In the genomic region with DNA sequence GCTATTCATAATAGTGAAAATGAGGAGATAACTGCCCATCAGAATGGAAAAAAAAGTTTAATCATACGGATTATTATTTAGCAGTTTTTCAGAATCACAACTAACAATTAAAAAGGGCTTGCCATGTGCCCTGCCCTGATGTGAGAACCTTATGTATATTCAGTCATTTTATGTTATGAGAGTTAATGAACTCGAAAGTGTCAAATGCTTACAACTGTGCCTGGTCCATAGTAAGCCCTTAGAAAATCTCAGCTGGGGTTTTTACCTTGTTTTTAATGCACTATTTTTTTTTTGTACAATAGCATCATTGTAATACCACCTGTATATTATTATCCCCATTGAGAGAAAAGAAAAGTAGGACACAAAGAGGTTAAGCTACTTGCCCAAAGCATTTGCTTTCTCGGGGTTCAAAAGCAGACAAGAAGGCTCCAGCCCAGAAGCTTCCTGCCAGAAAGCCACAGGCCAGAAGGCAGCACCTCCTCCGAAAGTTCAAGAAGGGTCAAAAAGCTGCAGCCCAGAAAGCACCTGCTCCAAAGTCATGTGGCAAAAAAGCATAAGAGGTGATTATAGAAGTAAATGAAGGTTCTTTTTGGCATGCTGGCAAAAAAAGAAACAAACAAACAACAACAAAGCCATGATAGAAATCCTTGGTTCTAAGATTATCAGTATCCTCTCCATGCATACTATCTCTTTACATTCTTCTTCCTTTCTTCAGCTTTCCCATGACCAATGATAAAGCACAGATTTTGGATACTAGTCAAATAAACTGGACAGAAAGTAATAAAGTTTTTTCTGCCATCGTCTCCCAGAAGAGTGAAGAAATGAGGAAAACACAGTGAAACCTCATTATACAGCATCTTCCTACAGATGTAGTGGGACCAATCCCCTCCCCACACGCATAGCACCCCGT, we compare ENCODE assay signal across 9 cellular contexts. TPM values are rescaled to one million over a fixed set of nuclear protein-coding genes. Genes with fewer than 3 reads are reported as not detected.
DNase-seq lines count a peak whose midpoint lies in the region; ATAC-seq and TF ChIP-seq lines count a peak whose summit lies in the region.
"Had no signal": no experiment of that assay in that cellular context is flagged by ENCODE, and none has a peak within 500 bp of the region (broad histone marks: within the 10 kb centered on the region; RNA-seq: fewer than 3 reads in every experiment).

No MANE protein-coding gene starts in this region.

- no peak overlapping the region for H3K27ac ChIP-seq in PC-3 (ENCODE audit: low read length)

- H3K27me3 ChIP-seq in PC-3 (ENCODE audit: low read length), result no peaks in the 10 kb centered on the region

- no peak for TF ChIP-seq CTCF in PC-3 (conservative IDR thresholded peaks at IDR 0.05; ENCODE audit: low read depth, low read length)

- no peak overlapping the region for H3K4me3 ChIP-seq in PC-3 (ENCODE audit: low read length)

- H3K9me3 ChIP-seq in PC-3 (ENCODE audit: low read length), result peaks cover 2% of the 10 kb centered on the region; the same call in 1 of the 2 replicates

- H3K79me2 ChIP-seq in PC-3 (ENCODE audit: low read length), result no peaks in the 10 kb centered on the region

- H3K36me3 ChIP-seq in PC-3 (ENCODE audit: low read depth, low read length), result no peaks in the 10 kb centered on the region

- no peak overlapping the region for H3K4me2 ChIP-seq in PC-3 (ENCODE audit: low read length)

- POLR2A ChIA-PET in PC-3 (lab: Charles Lee; ENCODE audit: unreplicated experiment), result no interaction called here

- 0 out of 2 replicates have a peak overlapping the region, but pooled peaks have one; percentile 18 for H2AFZ ChIP-seq in PC-3 (ENCODE audit: low read length)

- intact Hi-C loops in PC-3 (cut with micrococcal nuclease), result no loop called here

- ATAC-seq in HG02840 (IDR thresholded peaks at IDR 0.05; ENCODE audit: low FRiP score, unreplicated experiment) (peak; percentile 98), PC-3 (no peak)

- no peak overlapping the region for H3K9ac ChIP-seq in PC-3 (ENCODE audit: low read length)

- DNase-seq in activated naive CD4-positive, alpha-beta T cell treated with Interleukin-2 at 50 U/mL for 16 hours, result peak; percentile 8
- DNase-seq in activated naive CD4-positive, alpha-beta T cell treated with anti-CD3 and anti-CD28 coated beads, Interleukin-2, amount 50 U/mL, for 16 hours, result no peak
- DNase-seq in PC-3, result no peak
- DNase-seq in superior temporal gyrus (ENCODE audit: extremely low spot score), result peak; percentile 6
- DNase-seq in epidermal melanocyte (ENCODE audit: insufficient read length, low spot score), result no peak
- DNase-seq in NCI-H510A (lab: John Stamatoyannopoulos, UW), result no peak
- no peak for DNase-seq in midbrain (lab: John Stamatoyannopoulos, UW)
- DNase-seq: C1 segment of cervical spinal cord had no signal

- H3F3A ChIP-seq in PC-3 (ENCODE audit: low read length, unreplicated experiment), result no peaks in the 10 kb centered on the region

- H4K20me1 ChIP-seq in PC-3 (ENCODE audit: low read length), result no peaks in the 10 kb centered on the region

- BruUV-seq in PC-3 (replicated peaks; lab: Mats Ljungman, UMichigan), result no TSS peak

- CTCF ChIA-PET in PC-3 (lab: Charles Lee), result no interaction called here

- no peaks in the 10 kb centered on the region for H3K4me1 ChIP-seq in PC-3 (ENCODE audit: insufficient read depth, low read length)

- no peaks in the 10 kb centered on the region for H3K9me2 ChIP-seq in PC-3 (replicated peaks; ENCODE audit: low read length)

RNA-seq across cellular contexts. Expression of gene NAP1L1, which starts 59.1 kb away (rescaled TPM):
- 200 and 247 TPM in 2 replicates for total RNA-seq in PC-3 (2014; rRNA removed)

Comparison
In these comparisons a context has a peak if more than half of its experiments do, and no peak if none do; other contexts are left out.
1. DNase-seq: peak in activated naive CD4-positive, alpha-beta T cell treated with Interleukin-2 at 50 U/mL for 16 hours (single experiment) and superior temporal gyrus (single experiment); none in activated naive CD4-positive, alpha-beta T cell treated with anti-CD3 and anti-CD28 coated beads, Interleukin-2, amount 50 U/mL, for 16 hours (single experiment), PC-3 (single experiment), epidermal melanocyte (single experiment), NCI-H510A (single experiment) and midbrain (single experiment).